21 cellular contexts compared by ENCODE assay signal in genomic region chr18:11671156-11671555, GRCh38.
"Had no signal": no experiment of that assay in that cellular context is flagged by ENCODE, and none has a peak within 500 bp of the region (broad histone marks: within the 10 kb centered on the region; RNA-seq: fewer than 3 reads in every experiment).

No MANE protein-coding gene starts in this region.

- H3K27ac ChIP-seq: dorsolateral prefrontal cortex, heart left ventricle, psoas muscle, right lobe of liver, stomach, thoracic aorta, transverse colon had no signal

- H3K4me3 Mint-ChIP-seq: central memory CD8-positive, alpha-beta T cell; mesothelial cell of epicardium; natural killer cell treated with Interleukin-12 subunit alpha and Interleukin-12 subunit beta and Interleukin-15 and Interleukin-18, amount 100 ng/mL, for 72 hours had no signal

- H3K36me3 Mint-ChIP-seq: mesothelial cell of epicardium; natural killer cell treated with Interleukin-12 subunit alpha and Interleukin-12 subunit beta and Interleukin-15 and Interleukin-18, amount 100 ng/mL, for 72 hours had no signal

- H3K36me3 ChIP-seq: heart left ventricle, right lobe of liver, stomach, thoracic aorta, transverse colon had no signal

- H3K9me3 Mint-ChIP-seq: central memory CD8-positive, alpha-beta T cell; mesothelial cell of epicardium; natural killer cell treated with Interleukin-12 subunit alpha and Interleukin-12 subunit beta and Interleukin-15 and Interleukin-18, amount 100 ng/mL, for 72 hours had no signal

- H3K4me3 ChIP-seq: dorsolateral prefrontal cortex, heart left ventricle, psoas muscle, right lobe of liver, stomach, thoracic aorta, transverse colon had no signal

- DNase-seq: cortex of kidney; dorsolateral prefrontal cortex; effector CD8-positive, alpha-beta T cell; foreskin melanocyte; heart left ventricle; hypothalamus; psoas muscle; retina; right lobe of liver; stimulated activated CD4-positive, alpha-beta T cell treated with anti-CD3 and anti-CD28 coated beads, Interleukin-4, amount 100 ng/mL, for 1 hour; stimulated activated naive CD4-positive, alpha-beta T cell; stomach; substantia nigra; transverse colon had no signal

- H3K4me1 ChIP-seq: heart left ventricle, psoas muscle, right lobe of liver, stomach, transverse colon had no signal

- ATAC-seq: heart left ventricle; left lobe of liver; natural killer cell treated with Interleukin-12 subunit alpha and Interleukin-12 subunit beta and Interleukin-15 and Interleukin-18, amount 100 ng/mL, for 72 hours; psoas muscle; right lobe of liver had no signal

- H3K27ac Mint-ChIP-seq: mesothelial cell of epicardium; natural killer cell treated with Interleukin-12 subunit alpha and Interleukin-12 subunit beta and Interleukin-15 and Interleukin-18, amount 100 ng/mL, for 72 hours had no signal

- H3K4me1 Mint-ChIP-seq: central memory CD8-positive, alpha-beta T cell had no signal

- H3K27me3 ChIP-seq: right lobe of liver, transverse colon had no signal

- FAIRE-seq: endometrium, islet of Langerhans had no signal

- H3K9me3 ChIP-seq: heart left ventricle, psoas muscle, right lobe of liver, stomach, thoracic aorta, transverse colon had no signal
